Comparison of ENCODE assay signal across 31 cellular contexts in the genomic region with DNA sequence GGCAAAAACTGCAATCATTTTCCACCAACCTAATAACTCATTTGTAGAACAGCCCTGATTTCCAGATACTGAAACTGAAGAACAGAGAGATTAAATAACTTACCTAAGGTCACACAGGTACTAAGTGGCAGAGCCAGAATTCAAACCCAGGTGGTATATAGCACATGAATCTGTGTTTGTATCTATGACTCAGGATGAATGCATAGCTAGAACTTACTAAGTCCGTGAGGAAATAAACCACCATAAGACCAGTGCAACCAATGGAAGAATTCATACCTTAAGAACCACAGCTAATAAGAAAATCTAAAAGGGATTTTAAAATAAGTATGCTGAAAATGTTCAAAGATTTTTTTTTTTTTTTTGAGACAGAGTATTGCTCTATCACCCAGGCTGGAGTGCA. TPM values are rescaled to one million over a fixed set of nuclear protein-coding genes. Genes with fewer than 3 reads are reported as not detected.
"Had no signal": no experiment of that assay in that cellular context is flagged by ENCODE, and none has a peak within 500 bp of the region (broad histone marks: within the 10 kb centered on the region; RNA-seq: fewer than 3 reads in every experiment).

No MANE protein-coding gene starts in this region.

- H3K27me3 ChIP-seq: ascending aorta, body of pancreas, Peyer's patch, SJCRH30 had no signal

- H3K4me1 Mint-ChIP-seq: activated naive CD4-positive, alpha-beta T cell treated with anti-CD3 and anti-CD28 coated beads, Interleukin-2, amount 50 U/mL, for 24 hours had no signal

- H3K27ac Mint-ChIP-seq: activated CD4-positive, alpha-beta memory T cell treated with anti-CD3 and anti-CD28 coated beads, Interleukin-2, amount 10 ng/mL, durations not matched to agents 7 days and 5 days; activated CD8-positive, alpha-beta memory T cell treated with anti-CD3 and anti-CD28 coated beads, Interleukin-2, amount 10 ng/mL, durations not matched to agents 7 days and 5 days; activated naive CD4-positive, alpha-beta T cell treated with anti-CD3 and anti-CD28 coated beads, Interleukin-2, amount 50 U/mL, for 24 hours; activated naive CD8-positive, alpha-beta T cell treated with anti-CD3 and anti-CD28 coated beads, Interleukin-2, amount 10 ng/mL, durations not matched to agents 7 days and 5 days; activated T-helper 2 cell treated with anti-CD3 and anti-CD28 coated beads, Interferon-gamma antibody, Interleukin-2, Interleukin-4, amounts not matched to agents 10 μg/mL and 5 μg/mL and 100 μg/mL, durations not matched to agents 14 hours and 24 hours and 36 hours had no signal

- H3K27ac ChIP-seq: ascending aorta, body of pancreas, Peyer's patch, SJCRH30, SK-N-MC, WERI-Rb-1 had no signal

- H3K9me3 ChIP-seq: ascending aorta, body of pancreas, Peyer's patch, SJCRH30 had no signal

- DNase-seq: activated CD4-positive, alpha-beta memory T cell treated with anti-CD3 and anti-CD28 coated beads, Interleukin-2, amount 10 ng/mL, durations not matched to agents 7 days and 5 days; activated CD4-positive, alpha-beta T cell treated with anti-CD3 and anti-CD28 coated beads for 1 hour; activated CD4-positive, alpha-beta T cell treated with anti-CD3 and anti-CD28 coated beads for 48 hours; activated CD4-positive, CD25-positive, alpha-beta regulatory T cell; activated CD8-positive, alpha-beta memory T cell treated with anti-CD3 and anti-CD28 coated beads for 24 hours; activated CD8-positive, alpha-beta memory T cell treated with anti-CD3 and anti-CD28 coated beads, Interleukin-2, amount 10 ng/mL, durations not matched to agents 7 days and 5 days; activated CD8-positive, alpha-beta memory T cell treated with anti-CD3 and anti-CD28 coated beads, Interleukin-2, amount 50 U/mL, for 48 hours; activated gamma-delta T cell; activated naive CD4-positive, alpha-beta T cell treated with Interleukin-2 at 50 U/mL for 16 hours; activated naive CD8-positive, alpha-beta T cell treated with anti-CD3 and anti-CD28 coated beads, Interleukin-2, amount 10 ng/mL, durations not matched to agents 7 days and 5 days; activated T-cell treated with anti-CD3 and anti-CD28 coated beads, Interleukin-2, amount 50 U/mL, for 48 hours; amygdala; body of pancreas; central memory CD4-positive, alpha-beta T cell; NCI-H1930; NCI-H2081 treated with DMSO at 0.1 percent for 48 hours; NCI-H226; NCI-H82; Peyer's patch; SHP77; SJCRH30; T1000; WERI-Rb-1 had no signal

- H3K36me3 Mint-ChIP-seq: activated CD8-positive, alpha-beta memory T cell treated with anti-CD3 and anti-CD28 coated beads, Interleukin-2, amount 10 ng/mL, durations not matched to agents 7 days and 5 days; activated naive CD4-positive, alpha-beta T cell treated with anti-CD3 and anti-CD28 coated beads, Interleukin-2, amount 50 U/mL, for 24 hours; activated naive CD8-positive, alpha-beta T cell treated with anti-CD3 and anti-CD28 coated beads, Interleukin-2, amount 10 ng/mL, durations not matched to agents 7 days and 5 days had no signal

- H3K4me1 ChIP-seq: ascending aorta, body of pancreas, Peyer's patch, SJCRH30 had no signal

- H3K4me3 ChIP-seq: ascending aorta, body of pancreas, Peyer's patch, SJCRH30, SK-N-MC had no signal

- H3K4me3 Mint-ChIP-seq: activated CD4-positive, alpha-beta memory T cell treated with anti-CD3 and anti-CD28 coated beads, Interleukin-2, amount 10 ng/mL, durations not matched to agents 7 days and 5 days; activated CD8-positive, alpha-beta memory T cell treated with anti-CD3 and anti-CD28 coated beads, Interleukin-2, amount 10 ng/mL, durations not matched to agents 7 days and 5 days; activated naive CD4-positive, alpha-beta T cell treated with anti-CD3 and anti-CD28 coated beads, Interleukin-2, amount 50 U/mL, for 24 hours; activated naive CD8-positive, alpha-beta T cell treated with anti-CD3 and anti-CD28 coated beads, Interleukin-2, amount 10 ng/mL, durations not matched to agents 7 days and 5 days had no signal

- H3K36me3 ChIP-seq: ascending aorta, Peyer's patch, SJCRH30, WERI-Rb-1 had no signal

- H3K9me3 Mint-ChIP-seq: activated CD4-positive, alpha-beta memory T cell treated with anti-CD3 and anti-CD28 coated beads, Interleukin-2, amount 10 ng/mL, durations not matched to agents 7 days and 5 days; activated naive CD4-positive, alpha-beta T cell treated with anti-CD3 and anti-CD28 coated beads, Interleukin-2, amount 50 U/mL, for 24 hours; activated naive CD8-positive, alpha-beta T cell treated with anti-CD3 and anti-CD28 coated beads, Interleukin-2, amount 10 ng/mL, durations not matched to agents 7 days and 5 days; activated T-helper 2 cell treated with anti-CD3 and anti-CD28 coated beads, Interferon-gamma antibody, Interleukin-2, Interleukin-4, amounts not matched to agents 10 μg/mL and 5 μg/mL and 100 μg/mL, durations not matched to agents 14 hours and 24 hours and 36 hours had no signal

RNA-seq across cellular contexts. Expression of a gene that starts 1.5 kb away (rescaled TPM):
- total RNA-seq: activated CD4-positive, alpha-beta memory T cell treated with anti-CD3 and anti-CD28 coated beads, Interleukin-2, amount 10 ng/mL, durations not matched to agents 7 days and 5 days; activated CD8-positive, alpha-beta memory T cell treated with anti-CD3 and anti-CD28 coated beads, Interleukin-2, amount 10 ng/mL, durations not matched to agents 7 days and 5 days; activated naive CD8-positive, alpha-beta T cell treated with anti-CD3 and anti-CD28 coated beads, Interleukin-2, amount 10 ng/mL, durations not matched to agents 7 days and 5 days; activated T-helper 2 cell treated with anti-CD3 and anti-CD28 coated beads, Interferon-gamma antibody, Interleukin-2, Interleukin-4, amounts not matched to agents 10 μg/mL and 5 μg/mL and 100 μg/mL, durations not matched to agents 14 hours and 24 hours and 36 hours; ascending aorta; body of pancreas; cerebellum; Peyer's patch; T-helper 1 cell treated with Interleukin-12 subunit alpha and Interleukin-12 subunit beta and Interleukin-4 antibody, amounts not matched to agents 30 ng/mL and 1 ng/mL, for 36 hours; T-helper 2 cell treated with Interferon-gamma antibody and Interleukin-4, amounts not matched to agents 100 ng/mL and 5 ng/mL, for 36 hours had no signal
- polyA plus RNA-seq: adipose tissue had no signal
